Comparison of ENCODE assay signal across 1 cellular context in the genomic region with DNA sequence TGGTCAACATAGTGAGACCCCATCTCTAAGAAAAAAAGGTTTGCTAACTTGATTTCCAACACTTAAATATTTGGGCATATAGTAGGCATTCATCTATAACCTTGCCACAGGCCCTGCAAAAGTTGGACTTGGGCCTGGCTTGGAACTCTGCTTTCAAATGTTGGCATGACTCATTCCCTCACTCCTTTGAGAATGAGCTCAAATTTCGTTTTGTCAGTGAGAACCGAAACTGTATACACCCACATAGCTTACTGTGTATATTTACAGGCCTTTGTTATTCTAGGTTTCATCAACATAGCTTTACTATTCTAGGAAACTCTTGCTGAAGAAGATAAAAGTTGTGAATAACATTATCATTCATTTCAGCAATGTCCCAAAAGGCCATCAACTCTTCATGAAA.
A peak's percentile ranks its signal among the peaks of the same experiment; 100 is the strongest.
TF ChIP-seq lines count a peak whose summit lies in the region.

No MANE protein-coding gene starts in this region.

TF ChIP-seq in GM12878, 131 proteins besides CTCF, POLR2A, EP300 and RAD21 (continued from another document):
- TF ChIP-seq, protein P1, sequence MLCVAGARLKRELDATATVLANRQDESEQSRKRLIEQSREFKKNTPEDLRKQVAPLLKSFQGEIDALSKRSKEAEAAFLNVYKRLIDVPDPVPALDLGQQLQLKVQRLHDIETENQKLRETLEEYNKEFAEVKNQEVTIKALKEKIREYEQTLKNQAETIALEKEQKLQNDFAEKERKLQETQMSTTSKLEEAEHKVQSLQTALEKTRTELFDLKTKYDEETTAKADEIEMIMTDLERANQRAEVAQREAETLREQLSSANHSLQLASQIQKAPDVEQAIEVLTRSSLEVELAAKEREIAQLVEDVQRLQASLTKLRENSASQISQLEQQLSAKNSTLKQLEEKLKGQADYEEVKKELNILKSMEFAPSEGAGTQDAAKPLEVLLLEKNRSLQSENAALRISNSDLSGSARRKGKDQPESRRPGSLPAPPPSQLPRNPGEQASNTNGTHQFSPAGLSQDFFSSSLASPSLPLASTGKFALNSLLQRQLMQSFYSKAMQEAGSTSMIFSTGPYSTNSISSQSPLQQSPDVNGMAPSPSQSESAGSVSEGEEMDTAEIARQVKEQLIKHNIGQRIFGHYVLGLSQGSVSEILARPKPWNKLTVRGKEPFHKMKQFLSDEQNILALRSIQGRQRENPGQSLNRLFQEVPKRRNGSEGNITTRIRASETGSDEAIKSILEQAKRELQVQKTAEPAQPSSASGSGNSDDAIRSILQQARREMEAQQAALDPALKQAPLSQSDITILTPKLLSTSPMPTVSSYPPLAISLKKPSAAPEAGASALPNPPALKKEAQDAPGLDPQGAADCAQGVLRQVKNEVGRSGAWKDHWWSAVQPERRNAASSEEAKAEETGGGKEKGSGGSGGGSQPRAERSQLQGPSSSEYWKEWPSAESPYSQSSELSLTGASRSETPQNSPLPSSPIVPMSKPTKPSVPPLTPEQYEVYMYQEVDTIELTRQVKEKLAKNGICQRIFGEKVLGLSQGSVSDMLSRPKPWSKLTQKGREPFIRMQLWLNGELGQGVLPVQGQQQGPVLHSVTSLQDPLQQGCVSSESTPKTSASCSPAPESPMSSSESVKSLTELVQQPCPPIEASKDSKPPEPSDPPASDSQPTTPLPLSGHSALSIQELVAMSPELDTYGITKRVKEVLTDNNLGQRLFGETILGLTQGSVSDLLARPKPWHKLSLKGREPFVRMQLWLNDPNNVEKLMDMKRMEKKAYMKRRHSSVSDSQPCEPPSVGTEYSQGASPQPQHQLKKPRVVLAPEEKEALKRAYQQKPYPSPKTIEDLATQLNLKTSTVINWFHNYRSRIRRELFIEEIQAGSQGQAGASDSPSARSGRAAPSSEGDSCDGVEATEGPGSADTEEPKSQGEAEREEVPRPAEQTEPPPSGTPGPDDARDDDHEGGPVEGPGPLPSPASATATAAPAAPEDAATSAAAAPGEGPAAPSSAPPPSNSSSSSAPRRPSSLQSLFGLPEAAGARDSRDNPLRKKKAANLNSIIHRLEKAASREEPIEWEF (IDR thresholded peaks at IDR 0.05; ENCODE audit: insufficient replicate concordance, low read depth, low read length): peak; percentile 63
- TF ChIP-seq SRF (IDR thresholded peaks at IDR 0.05; ENCODE audit: low read depth in 2 of 2, low read length in 2 of 2): no peak
- TF ChIP-seq, protein P2, sequence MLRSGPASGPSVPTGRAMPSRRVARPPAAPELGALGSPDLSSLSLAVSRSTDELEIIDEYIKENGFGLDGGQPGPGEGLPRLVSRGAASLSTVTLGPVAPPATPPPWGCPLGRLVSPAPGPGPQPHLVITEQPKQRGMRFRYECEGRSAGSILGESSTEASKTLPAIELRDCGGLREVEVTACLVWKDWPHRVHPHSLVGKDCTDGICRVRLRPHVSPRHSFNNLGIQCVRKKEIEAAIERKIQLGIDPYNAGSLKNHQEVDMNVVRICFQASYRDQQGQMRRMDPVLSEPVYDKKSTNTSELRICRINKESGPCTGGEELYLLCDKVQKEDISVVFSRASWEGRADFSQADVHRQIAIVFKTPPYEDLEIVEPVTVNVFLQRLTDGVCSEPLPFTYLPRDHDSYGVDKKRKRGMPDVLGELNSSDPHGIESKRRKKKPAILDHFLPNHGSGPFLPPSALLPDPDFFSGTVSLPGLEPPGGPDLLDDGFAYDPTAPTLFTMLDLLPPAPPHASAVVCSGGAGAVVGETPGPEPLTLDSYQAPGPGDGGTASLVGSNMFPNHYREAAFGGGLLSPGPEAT (IDR thresholded peaks at IDR 0.05; ENCODE audit: low read depth): peak; percentile 57; the same call in 1 of the 2 replicates
- peak; percentile 82 for TF ChIP-seq ATF7 (IDR thresholded peaks at IDR 0.05; ENCODE audit: low read depth)
- TF ChIP-seq RFX5 (IDR thresholded peaks at IDR 0.05; ENCODE audit: low read depth, low read length): no peak
- no peak for TF ChIP-seq POLR2AphosphoS5 (IDR thresholded peaks at IDR 0.05; ENCODE audit: low read length)
- peak; percentile 64; the same call in 1 of the 2 replicates for TF ChIP-seq CREM (IDR thresholded peaks at IDR 0.05; ENCODE audit: low read depth)
- TF ChIP-seq, protein P3, sequence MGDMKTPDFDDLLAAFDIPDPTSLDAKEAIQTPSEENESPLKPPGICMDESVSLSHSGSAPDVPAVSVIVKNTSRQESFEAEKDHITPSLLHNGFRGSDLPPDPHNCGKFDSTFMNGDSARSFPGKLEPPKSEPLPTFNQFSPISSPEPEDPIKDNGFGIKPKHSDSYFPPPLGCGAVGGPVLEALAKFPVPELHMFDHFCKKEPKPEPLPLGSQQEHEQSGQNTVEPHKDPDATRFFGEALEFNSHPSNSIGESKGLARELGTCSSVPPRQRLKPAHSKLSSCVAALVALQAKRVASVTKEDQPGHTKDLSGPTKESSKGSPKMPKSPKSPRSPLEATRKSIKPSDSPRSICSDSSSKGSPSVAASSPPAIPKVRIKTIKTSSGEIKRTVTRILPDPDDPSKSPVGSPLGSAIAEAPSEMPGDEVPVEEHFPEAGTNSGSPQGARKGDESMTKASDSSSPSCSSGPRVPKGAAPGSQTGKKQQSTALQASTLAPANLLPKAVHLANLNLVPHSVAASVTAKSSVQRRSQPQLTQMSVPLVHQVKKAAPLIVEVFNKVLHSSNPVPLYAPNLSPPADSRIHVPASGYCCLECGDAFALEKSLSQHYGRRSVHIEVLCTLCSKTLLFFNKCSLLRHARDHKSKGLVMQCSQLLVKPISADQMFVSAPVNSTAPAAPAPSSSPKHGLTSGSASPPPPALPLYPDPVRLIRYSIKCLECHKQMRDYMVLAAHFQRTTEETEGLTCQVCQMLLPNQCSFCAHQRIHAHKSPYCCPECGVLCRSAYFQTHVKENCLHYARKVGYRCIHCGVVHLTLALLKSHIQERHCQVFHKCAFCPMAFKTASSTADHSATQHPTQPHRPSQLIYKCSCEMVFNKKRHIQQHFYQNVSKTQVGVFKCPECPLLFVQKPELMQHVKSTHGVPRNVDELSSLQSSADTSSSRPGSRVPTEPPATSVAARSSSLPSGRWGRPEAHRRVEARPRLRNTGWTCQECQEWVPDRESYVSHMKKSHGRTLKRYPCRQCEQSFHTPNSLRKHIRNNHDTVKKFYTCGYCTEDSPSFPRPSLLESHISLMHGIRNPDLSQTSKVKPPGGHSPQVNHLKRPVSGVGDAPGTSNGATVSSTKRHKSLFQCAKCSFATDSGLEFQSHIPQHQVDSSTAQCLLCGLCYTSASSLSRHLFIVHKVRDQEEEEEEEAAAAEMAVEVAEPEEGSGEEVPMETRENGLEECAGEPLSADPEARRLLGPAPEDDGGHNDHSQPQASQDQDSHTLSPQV (IDR thresholded peaks at IDR 0.05): no peak
- no peak; the same call in 1 of the 2 replicates for TF ChIP-seq MTA3 (IDR thresholded peaks at IDR 0.05; ENCODE audit: borderline replicate concordance, low read length)
- TF ChIP-seq SIN3A (IDR thresholded peaks at IDR 0.05; ENCODE audit: low read depth, low read length): no peak
- TF ChIP-seq GATAD2B (conservative IDR thresholded peaks at IDR 0.05; ENCODE audit: low read depth): 0 out of 2 replicates have a peak, but pooled peaks have one; percentile 69
- TF ChIP-seq BRCA1 (IDR thresholded peaks at IDR 0.05; ENCODE audit: low read depth, low read length): no peak
- TF ChIP-seq NRF1 (conservative IDR thresholded peaks at IDR 0.05; ENCODE audit: low read depth, low read length): no peak
- TF ChIP-seq CBX3 (IDR thresholded peaks at IDR 0.05; ENCODE audit: borderline replicate concordance, low read depth): no peak
- peak; percentile 85 for TF ChIP-seq IRF4 (IDR thresholded peaks at IDR 0.05; ENCODE audit: low read depth, low read length)
- TF ChIP-seq STAT1 (conservative IDR thresholded peaks at IDR 0.05): no peak
- no peak for TF ChIP-seq CHD4 (IDR thresholded peaks at IDR 0.05)
- TF ChIP-seq, protein P4, sequence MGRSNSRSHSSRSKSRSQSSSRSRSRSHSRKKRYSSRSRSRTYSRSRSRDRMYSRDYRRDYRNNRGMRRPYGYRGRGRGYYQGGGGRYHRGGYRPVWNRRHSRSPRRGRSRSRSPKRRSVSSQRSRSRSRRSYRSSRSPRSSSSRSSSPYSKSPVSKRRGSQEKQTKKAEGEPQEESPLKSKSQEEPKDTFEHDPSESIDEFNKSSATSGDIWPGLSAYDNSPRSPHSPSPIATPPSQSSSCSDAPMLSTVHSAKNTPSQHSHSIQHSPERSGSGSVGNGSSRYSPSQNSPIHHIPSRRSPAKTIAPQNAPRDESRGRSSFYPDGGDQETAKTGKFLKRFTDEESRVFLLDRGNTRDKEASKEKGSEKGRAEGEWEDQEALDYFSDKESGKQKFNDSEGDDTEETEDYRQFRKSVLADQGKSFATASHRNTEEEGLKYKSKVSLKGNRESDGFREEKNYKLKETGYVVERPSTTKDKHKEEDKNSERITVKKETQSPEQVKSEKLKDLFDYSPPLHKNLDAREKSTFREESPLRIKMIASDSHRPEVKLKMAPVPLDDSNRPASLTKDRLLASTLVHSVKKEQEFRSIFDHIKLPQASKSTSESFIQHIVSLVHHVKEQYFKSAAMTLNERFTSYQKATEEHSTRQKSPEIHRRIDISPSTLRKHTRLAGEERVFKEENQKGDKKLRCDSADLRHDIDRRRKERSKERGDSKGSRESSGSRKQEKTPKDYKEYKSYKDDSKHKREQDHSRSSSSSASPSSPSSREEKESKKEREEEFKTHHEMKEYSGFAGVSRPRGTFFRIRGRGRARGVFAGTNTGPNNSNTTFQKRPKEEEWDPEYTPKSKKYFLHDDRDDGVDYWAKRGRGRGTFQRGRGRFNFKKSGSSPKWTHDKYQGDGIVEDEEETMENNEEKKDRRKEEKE (IDR thresholded peaks at IDR 0.05): no peak
- no peak for TF ChIP-seq ZNF384 (IDR thresholded peaks at IDR 0.05; ENCODE audit: borderline replicate concordance, low read depth, low read length)
- TF ChIP-seq, protein P5, sequence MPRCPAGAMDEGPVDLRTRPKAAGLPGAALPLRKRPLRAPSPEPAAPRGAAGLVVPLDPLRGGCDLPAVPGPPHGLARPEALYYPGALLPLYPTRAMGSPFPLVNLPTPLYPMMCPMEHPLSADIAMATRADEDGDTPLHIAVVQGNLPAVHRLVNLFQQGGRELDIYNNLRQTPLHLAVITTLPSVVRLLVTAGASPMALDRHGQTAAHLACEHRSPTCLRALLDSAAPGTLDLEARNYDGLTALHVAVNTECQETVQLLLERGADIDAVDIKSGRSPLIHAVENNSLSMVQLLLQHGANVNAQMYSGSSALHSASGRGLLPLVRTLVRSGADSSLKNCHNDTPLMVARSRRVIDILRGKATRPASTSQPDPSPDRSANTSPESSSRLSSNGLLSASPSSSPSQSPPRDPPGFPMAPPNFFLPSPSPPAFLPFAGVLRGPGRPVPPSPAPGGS (IDR thresholded peaks at IDR 0.05; ENCODE audit: borderline replicate concordance, insufficient read depth, low read depth, low read length, poor library complexity, severe bottlenecking): peak; percentile 86
